In the genomic region with DNA sequence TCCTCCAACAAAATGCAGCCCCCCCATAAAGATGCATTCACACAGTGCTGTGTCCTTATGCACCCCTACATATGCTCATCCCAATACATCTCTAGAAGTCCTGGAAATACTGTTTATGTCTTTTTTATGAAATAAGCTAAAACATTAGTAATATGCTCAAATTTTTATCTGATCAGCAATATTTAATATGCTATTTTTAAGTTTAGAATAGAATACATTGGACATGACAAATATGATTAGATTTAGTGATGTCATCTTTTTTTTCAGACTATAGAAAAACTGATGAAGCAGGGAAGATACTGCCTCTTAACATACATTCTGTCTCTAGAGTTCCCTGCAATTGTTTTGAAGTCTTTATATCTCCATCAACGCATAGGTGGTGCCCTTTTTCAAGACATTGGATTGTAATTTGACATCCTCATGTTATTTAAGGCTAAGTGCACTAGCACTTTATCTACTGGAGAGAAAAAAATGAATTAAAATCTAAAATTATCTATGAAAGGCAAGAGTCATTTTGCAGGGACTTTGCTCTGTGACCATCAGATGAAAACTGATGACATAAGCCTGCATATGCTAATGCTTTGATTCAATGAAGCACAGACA, we compare ENCODE assay signal across 1 cellular context.
A peak's percentile ranks its signal among the peaks of the same experiment; 100 is the strongest.
TF ChIP-seq lines count a peak whose summit lies in the region.

No MANE protein-coding gene starts in this region.

TF ChIP-seq in HepG2, 621 proteins besides CTCF, POLR2A, EP300 and RAD21 (continued from another document):
- no peak for TF ChIP-seq CAMTA2 (CRISPR knock-in tag; IDR thresholded peaks at IDR 0.05; ENCODE audit: borderline replicate concordance)
- peak in 1 of 2 experiments; percentile 57; a peak in 2 of 4 replicates for TF ChIP-seq MAFK (conservative IDR thresholded peaks at IDR 0.05 in 1 of 2, IDR thresholded peaks at IDR 0.05 in 1 of 2; ENCODE audit: low read length in 2 of 2)
- TF ChIP-seq ZNF644 (CRISPR knock-in tag; IDR thresholded peaks at IDR 0.05; ENCODE audit: low read depth): no peak
- no peak for TF ChIP-seq KMT2B (CRISPR knock-in tag; IDR thresholded peaks at IDR 0.05)
- TF ChIP-seq ATF7 (IDR thresholded peaks at IDR 0.05): peak; percentile 84
- no peak for TF ChIP-seq ATF7 (CRISPR knock-in tag; IDR thresholded peaks at IDR 0.05)
- 0 out of 2 replicates have a peak, but pooled peaks have one; percentile 3 for TF ChIP-seq CREB1 (IDR thresholded peaks at IDR 0.05)
- TF ChIP-seq CREB1 (CRISPR knock-in tag; IDR thresholded peaks at IDR 0.05): no peak
- TF ChIP-seq PAWR (CRISPR knock-in tag; IDR thresholded peaks at IDR 0.05; ENCODE audit: borderline replicate concordance): no peak
- no peak for TF ChIP-seq TOE1 (CRISPR knock-in tag; IDR thresholded peaks at IDR 0.05)
- TF ChIP-seq HDAC1 (CRISPR knock-in tag; IDR thresholded peaks at IDR 0.05): no peak
- TF ChIP-seq ZNF746 (CRISPR knock-in tag; IDR thresholded peaks at IDR 0.05): no peak
- peak; percentile 52; the same call in 1 of the 2 replicates for TF ChIP-seq MAFF (IDR thresholded peaks at IDR 0.05; ENCODE audit: low read depth, low read length)
- TF ChIP-seq, protein P1, sequence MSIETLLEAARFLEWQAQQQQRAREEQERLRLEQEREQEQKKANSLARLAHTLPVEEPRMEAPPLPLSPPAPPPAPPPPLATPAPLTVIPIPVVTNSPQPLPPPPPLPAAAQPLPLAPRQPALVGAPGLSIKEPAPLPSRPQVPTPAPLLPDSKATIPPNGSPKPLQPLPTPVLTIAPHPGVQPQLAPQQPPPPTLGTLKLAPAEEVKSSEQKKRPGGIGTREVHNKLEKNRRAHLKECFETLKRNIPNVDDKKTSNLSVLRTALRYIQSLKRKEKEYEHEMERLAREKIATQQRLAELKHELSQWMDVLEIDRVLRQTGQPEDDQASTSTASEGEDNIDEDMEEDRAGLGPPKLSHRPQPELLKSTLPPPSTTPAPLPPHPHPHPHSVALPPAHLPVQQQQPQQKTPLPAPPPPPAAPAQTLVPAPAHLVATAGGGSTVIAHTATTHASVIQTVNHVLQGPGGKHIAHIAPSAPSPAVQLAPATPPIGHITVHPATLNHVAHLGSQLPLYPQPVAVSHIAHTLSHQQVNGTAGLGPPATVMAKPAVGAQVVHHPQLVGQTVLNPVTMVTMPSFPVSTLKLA (IDR thresholded peaks at IDR 0.05): no peak
- TF ChIP-seq, protein P2, sequence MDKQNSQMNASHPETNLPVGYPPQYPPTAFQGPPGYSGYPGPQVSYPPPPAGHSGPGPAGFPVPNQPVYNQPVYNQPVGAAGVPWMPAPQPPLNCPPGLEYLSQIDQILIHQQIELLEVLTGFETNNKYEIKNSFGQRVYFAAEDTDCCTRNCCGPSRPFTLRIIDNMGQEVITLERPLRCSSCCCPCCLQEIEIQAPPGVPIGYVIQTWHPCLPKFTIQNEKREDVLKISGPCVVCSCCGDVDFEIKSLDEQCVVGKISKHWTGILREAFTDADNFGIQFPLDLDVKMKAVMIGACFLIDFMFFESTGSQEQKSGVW (CRISPR knock-in tag; IDR thresholded peaks at IDR 0.05; ENCODE audit: borderline replicate concordance): no peak
- TF ChIP-seq ATAD3A (CRISPR knock-in tag; IDR thresholded peaks at IDR 0.05): no peak
- TF ChIP-seq GABPB1 (CRISPR knock-in tag; IDR thresholded peaks at IDR 0.05): no peak
- no peak for TF ChIP-seq HNF4A (CRISPR knock-in tag; IDR thresholded peaks at IDR 0.05)
- TF ChIP-seq FOXK2 (IDR thresholded peaks at IDR 0.05): no peak
- no peak for TF ChIP-seq MIXL1 (CRISPR knock-in tag; IDR thresholded peaks at IDR 0.05)
